20 cellular contexts compared by ENCODE assay signal in the genomic region with DNA sequence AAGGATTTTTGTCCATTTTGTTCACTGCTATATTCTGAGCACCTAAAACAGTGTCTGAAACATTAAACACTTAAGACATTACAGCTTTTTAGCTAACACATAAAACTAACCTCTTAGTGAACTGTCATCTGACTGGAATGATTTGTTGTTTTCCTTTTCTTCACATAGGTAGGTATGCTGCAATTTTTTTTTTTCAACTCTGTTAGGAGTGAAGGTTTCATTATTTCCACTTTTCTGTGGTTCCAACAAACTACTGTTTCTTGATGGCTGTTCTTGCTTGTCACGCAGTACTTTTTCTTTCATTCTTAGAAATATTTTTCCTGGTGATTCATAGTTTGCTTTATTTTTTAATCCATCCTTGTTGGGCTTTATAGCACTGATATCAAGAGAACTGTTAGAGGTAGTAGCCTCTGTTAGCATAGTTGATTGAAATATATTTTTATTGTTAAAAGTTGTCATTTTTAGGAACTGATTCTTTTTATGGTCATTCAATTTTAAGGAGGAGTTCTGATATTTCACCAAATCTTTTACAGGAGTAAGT. TPM values are rescaled to one million over a fixed set of nuclear protein-coding genes. Genes with fewer than 3 reads are reported as not detected.
A peak's percentile ranks its signal among the peaks of the same experiment; 100 is the strongest.
DNase-seq lines count a peak whose midpoint lies in the region; ATAC-seq, FAIRE-seq and TF ChIP-seq lines count a peak whose summit lies in the region.
"Had no signal": no experiment of that assay in that cellular context is flagged by ENCODE, and none has a peak within 500 bp of the region (broad histone marks: within the 10 kb centered on the region; RNA-seq: fewer than 3 reads in every experiment).

No MANE protein-coding gene starts in this region.

- H2AFZ ChIP-seq in fibroblast of lung (ENCODE audit: low read length): no peak overlapping the region

- H4K20me1 ChIP-seq in fibroblast of lung (ENCODE audit: control insufficient read depth, extremely low read depth, insufficient read depth, low read length): no peaks in the 10 kb centered on the region

- peaks cover 92% of the 10 kb centered on the region for H3K79me2 ChIP-seq in fibroblast of lung (ENCODE audit: control insufficient read depth, insufficient read depth, low read length)

- H3K27ac ChIP-seq in fibroblast of lung (ENCODE audit: insufficient read depth, low read length): no peak overlapping the region
- H3K27ac ChIP-seq: breast epithelium, RWPE1 had no signal

- H3K9me3 ChIP-seq in fibroblast of lung (ENCODE audit: control insufficient read depth, insufficient read depth, low read depth, low read length): no peaks in the 10 kb centered on the region
- H3K9me3 ChIP-seq: breast epithelium had no signal

- H3K4me3 ChIP-seq in fibroblast of lung (replicated peaks in 1 of 4; ENCODE audit: control extremely low read depth in 1 of 4, insufficient read depth in 1 of 4, low read depth in 3 of 4, low read length in 4 of 4): no peak overlapping the region
- H3K4me3 ChIP-seq: breast epithelium, K562 had no signal

- H3K4me1 ChIP-seq in fibroblast of lung (ENCODE audit: control insufficient read depth, extremely low read depth, insufficient read depth, low read length): no peaks in the 10 kb centered on the region
- H3K4me1 ChIP-seq: breast epithelium had no signal

- FAIRE-seq in GM19239 (lab: Jason Lieb, UNC) (peak; percentile 75), GM12892 (lab: Jason Lieb, UNC) (no peak)
- FAIRE-seq: frontal cortex, K562, small intestine had no signal

- H3K9ac ChIP-seq in fibroblast of lung (ENCODE audit: insufficient read depth, low read length): no peak overlapping the region

- ATAC-seq in GM18502 (IDR thresholded peaks at IDR 0.05; ENCODE audit: poor library complexity, unreplicated experiment): peak; percentile 44
- ATAC-seq in HG03442 (IDR thresholded peaks at IDR 0.05; ENCODE audit: unreplicated experiment): peak; percentile 38
- no peak for ATAC-seq in HG02623 (IDR thresholded peaks at IDR 0.05; ENCODE audit: unreplicated experiment)
- no peak for ATAC-seq in HG03354 (IDR thresholded peaks at IDR 0.05; ENCODE audit: poor library complexity, severe bottlenecking, unreplicated experiment)
- ATAC-seq: effector memory CD8-positive, alpha-beta T cell; K562; T-helper 17 cell had no signal

- peak overlapping the region; percentile 56 for H3K4me2 ChIP-seq in fibroblast of lung (ENCODE audit: extremely low read depth, insufficient read depth, low read length)

- no peaks in the 10 kb centered on the region for H3K36me3 ChIP-seq in fibroblast of lung (ENCODE audit: control insufficient read depth, insufficient read depth, low read length)
- H3K36me3 ChIP-seq: breast epithelium had no signal

- H3K27me3 ChIP-seq in fibroblast of lung (ENCODE audit: control insufficient read depth, insufficient read depth, low read length): no peaks in the 10 kb centered on the region
- H3K27me3 ChIP-seq: breast epithelium had no signal

- TF ChIP-seq CTCF in fibroblast of lung (conservative IDR thresholded peaks at IDR 0.05 in 1 of 2, IDR thresholded peaks at IDR 0.05 in 1 of 2; ENCODE audit: low read depth in 1 of 2, low read length in 2 of 2): no peak

- no peak for TF ChIP-seq POLR2A in GM12892 (IDR thresholded peaks at IDR 0.05; ENCODE audit: low read depth, low read length)

- DNase-seq in GM19239 (ENCODE audit: insufficient read length, low spot score) (no peak), fibroblast of lung (ENCODE audit: low read depth in 2 of 2) (peak in 1 of 2 donors; percentile 32), GM12892 (ENCODE audit: insufficient read length) (no peak), RKO (ENCODE audit: low spot score) (no peak)
- DNase-seq: activated CD4-positive, alpha-beta T cell treated with anti-CD3 and anti-CD28 coated beads for 48 hours; activated effector memory CD4-positive, alpha-beta T cell treated with Interleukin-2 at 50 U/mL for 16 hours; CD4-positive, alpha-beta T cell; effector memory CD8-positive, alpha-beta T cell; NCI-H69; nucleus accumbens; small intestine; T-helper 17 cell had no signal

RNA-seq across cellular contexts. Expression of gene MIS18BP1, which starts 6.3 kb away (rescaled TPM):
- 24.1 and 26.4 TPM in 2 replicates for total RNA-seq in fibroblast of lung
- polyA plus RNA-seq in fibroblast of lung: 13.3 and 16.3 TPM in 2 replicates
- polyA plus RNA-seq in fibroblast of lung (2012): 9.0 and 10.3 TPM in 2 replicates
- polyA minus RNA-seq in fibroblast of lung (ENCODE audit: low replicate concordance): not detected in 2 replicates
- 36.6 TPM for polyA plus RNA-seq in GM12892 (2012; ENCODE audit: missing spikeins)

Comparison
In these comparisons a context has a peak if more than half of its experiments do, and no peak if none do; other contexts are left out.
1. ATAC-seq: peak in GM18502 (single experiment) and HG03442 (single experiment); none in HG02623 (single experiment) and HG03354 (single experiment).